ENCODE assay signal across 1 cellular context in genomic region chr7:3300221-3300650, GRCh38.
TF ChIP-seq lines count a peak whose summit lies in the region.

No MANE protein-coding gene starts in this region.

TF ChIP-seq in GM23338, 12 proteins besides CTCF, POLR2A, EP300 and RAD21 (continued from another document):
- TF ChIP-seq ZNF462 (CRISPR knock-in tag; IDR thresholded peaks at IDR 0.05) (no peak), POLR2AphosphoS5 (IDR thresholded peaks at IDR 0.05; ENCODE audit: low read depth) (no peak), STAT1 (IDR thresholded peaks at IDR 0.05; ENCODE audit: unreplicated experiment) (no peak), EZH2phosphoT487 (IDR thresholded peaks at IDR 0.05; ENCODE audit: unreplicated experiment) (no peak)
